In genomic region chr17:72510454-72511016, GRCh38 we compare ENCODE assay signal across 9 cellular contexts.
DNase-seq lines count a peak whose midpoint lies in the region; ATAC-seq, FAIRE-seq and TF ChIP-seq lines count a peak whose summit lies in the region.
"Had no signal": no experiment of that assay in that cellular context is flagged by ENCODE, and none has a peak within 500 bp of the region (broad histone marks: within the 10 kb centered on the region; RNA-seq: fewer than 3 reads in every experiment).

No MANE protein-coding gene starts in this region.

- no peaks in the 10 kb centered on the region for H3K79me2 ChIP-seq in GM23338 (replicated peaks; ENCODE audit: insufficient read depth)

- TF ChIP-seq CTCF in GM12865 (IDR thresholded peaks at IDR 0.05; ENCODE audit: insufficient read depth, low read depth, low read length, missing control alignments) = no peak
- no peak for TF ChIP-seq CTCF in GM23338 (conservative IDR thresholded peaks at IDR 0.05; ENCODE audit: low read depth in 2 of 2)

- peak overlapping the region; percentile 44; the same call in 1 of the 2 replicates for H3K4me2 ChIP-seq in GM23338

- no peaks in the 10 kb centered on the region for H3K36me3 ChIP-seq in GM23338 (ENCODE audit: insufficient read depth)

- no peaks in the 10 kb centered on the region; the same call in 2 of the 3 replicates for H3K9me3 Mint-ChIP-seq in GM23338

- peaks cover 24% of the 10 kb centered on the region for H3K4me1 ChIP-seq in GM23338 (ENCODE audit: insufficient read depth)

- H3K4me3 Mint-ChIP-seq in GM23338 = no peak overlapping the region

- no peaks in the 10 kb centered on the region for H3K9me2 ChIP-seq in GM23338 (ENCODE audit: insufficient read depth)

- intact Hi-C loops in left ventricle myocardium superior (cut with micrococcal nuclease) = no loop called here

- no peak for FAIRE-seq in GM12892 (lab: Jason Lieb, UNC)
- FAIRE-seq: frontal cortex had no signal

- no peak for TF ChIP-seq POLR2A in GM12892 (IDR thresholded peaks at IDR 0.05; ENCODE audit: low read depth, low read length)

- no peak overlapping the region for H3K27ac ChIP-seq in GM23338 (ENCODE audit: low read depth)

- peaks cover 5% of the 10 kb centered on the region for H3K27me3 Mint-ChIP-seq in GM23338 (ENCODE audit: insufficient read depth, low read depth, poor library complexity)

- no peak overlapping the region for H2AFZ ChIP-seq in GM23338

- H3K4me3 ChIP-seq in GM12865 (ENCODE audit: low read depth, low read length) (no peak overlapping the region), GM23338 (no peak overlapping the region)

- ATAC-seq in GM23338 = no peak
- no peak for ATAC-seq in left ventricle myocardium superior

- peak; percentile 69 for DNase-seq in GM12865 (ENCODE audit: low read depth)
- DNase-seq in GM23338 (ENCODE audit: low spot score) = no peak
- DNase-seq in LHCN-M2 (ENCODE audit: low read depth) = peak; percentile 76
- DNase-seq in fibroblast of gingiva (ENCODE audit: low read depth) = peak; percentile 74
- DNase-seq in amniotic stem cell (lab: John Stamatoyannopoulos, UW) = no peak
- DNase-seq in left ventricle myocardium superior = no peak
- DNase-seq in globus pallidus (ENCODE audit: low spot score) = no peak
- no peak for DNase-seq in GM12892 (ENCODE audit: insufficient read length)

- no peaks in the 10 kb centered on the region for H3K27me3 ChIP-seq in GM23338 (ENCODE audit: insufficient read depth)

- H3K4me1 Mint-ChIP-seq in GM23338 = peaks cover 51% of the 10 kb centered on the region

- H3K27ac Mint-ChIP-seq in GM23338 = no peak overlapping the region

- no peaks in the 10 kb centered on the region for H3F3A ChIP-seq in GM23338 (replicated peaks; ENCODE audit: low read depth)

- H3K36me3 Mint-ChIP-seq in GM23338 (ENCODE audit: low read depth) = 0 out of 3 replicates have a peak, but pooled peaks cover 3% of the 10 kb centered on the region

- H4K20me1 ChIP-seq in GM23338 (replicated peaks; ENCODE audit: insufficient read depth) = no peaks in the 10 kb centered on the region

TF ChIP-seq in GM23338, 12 proteins besides CTCF, POLR2A, EP300 and RAD21:
- TF ChIP-seq ZNF462 (CRISPR knock-in tag; IDR thresholded peaks at IDR 0.05) = no peak
- TF ChIP-seq JUNB (IDR thresholded peaks at IDR 0.05; ENCODE audit: unreplicated experiment) = no peak
- TF ChIP-seq STAT1 (IDR thresholded peaks at IDR 0.05; ENCODE audit: unreplicated experiment) = no peak
- TF ChIP-seq REST (IDR thresholded peaks at IDR 0.05; ENCODE audit: unreplicated experiment) = no peak
- TF ChIP-seq EZH2phosphoT487 (IDR thresholded peaks at IDR 0.05; ENCODE audit: unreplicated experiment) = no peak
- no peak for TF ChIP-seq EZH2 (IDR thresholded peaks at IDR 0.05; ENCODE audit: low read depth, unreplicated experiment)
- no peak for TF ChIP-seq ZNF114 (CRISPR knock-in tag; IDR thresholded peaks at IDR 0.05)
- TF ChIP-seq CREB1 (CRISPR knock-in tag; IDR thresholded peaks at IDR 0.05; ENCODE audit: low read depth) = no peak
- no peak for TF ChIP-seq POLR2AphosphoS5 (IDR thresholded peaks at IDR 0.05; ENCODE audit: low read depth)
- TF ChIP-seq ZNF331 (CRISPR knock-in tag; IDR thresholded peaks at IDR 0.05; ENCODE audit: low read depth) = no peak
- no peak for TF ChIP-seq NANOG (IDR thresholded peaks at IDR 0.05; ENCODE audit: borderline replicate concordance)
- no peak for TF ChIP-seq ETS1 (IDR thresholded peaks at IDR 0.05)

Comparison
In these comparisons a context has a peak if more than half of its experiments do, and no peak if none do; other contexts are left out.
1. DNase-seq: peak in GM12865 (single experiment), LHCN-M2 (single experiment) and fibroblast of gingiva (single experiment); none in GM23338 (single experiment), amniotic stem cell (single experiment), left ventricle myocardium superior (single experiment), globus pallidus (single experiment) and GM12892 (single experiment).